1 cellular context compared by ENCODE assay signal in genomic region chr1:1906185-1907097, GRCh38.
TF ChIP-seq lines count a peak whose summit lies in the region.

No MANE protein-coding gene starts in this region.

TF ChIP-seq in HepG2, 621 proteins besides CTCF, POLR2A, EP300 and RAD21 (continued from another document and continues in another):
- peak; percentile 80; the same call in 1 of the 2 replicates for TF ChIP-seq PRDM10 (CRISPR knock-in tag; IDR thresholded peaks at IDR 0.05; ENCODE audit: low read depth)
- no peak for TF ChIP-seq ZNF564 (CRISPR knock-in tag; IDR thresholded peaks at IDR 0.05)
- no peak for TF ChIP-seq ZNF30 (CRISPR knock-in tag; IDR thresholded peaks at IDR 0.05)
- TF ChIP-seq ZFX (CRISPR knock-in tag; IDR thresholded peaks at IDR 0.05; ENCODE audit: low read depth): peak; percentile 53; the same call in 1 of the 2 replicates
- no peak for TF ChIP-seq NCOA1 (CRISPR knock-in tag; IDR thresholded peaks at IDR 0.05)
- no peak for TF ChIP-seq IKZF1 (IDR thresholded peaks at IDR 0.05)
- no peak for TF ChIP-seq SMARCE1 (IDR thresholded peaks at IDR 0.05; ENCODE audit: borderline replicate concordance)
- 0 out of 2 replicates have a peak, but pooled peaks have one; percentile 30 for TF ChIP-seq HIC2 (CRISPR knock-in tag; IDR thresholded peaks at IDR 0.05; ENCODE audit: low read depth)
- TF ChIP-seq ZNF557 (CRISPR knock-in tag; IDR thresholded peaks at IDR 0.05): no peak
- no peak for TF ChIP-seq ATF4 (CRISPR knock-in tag; IDR thresholded peaks at IDR 0.05)
- TF ChIP-seq HNF1B (CRISPR knock-in tag; IDR thresholded peaks at IDR 0.05): peak; percentile 67; the same call in 1 of the 2 replicates
- no peak for TF ChIP-seq ZNF496 (CRISPR knock-in tag; IDR thresholded peaks at IDR 0.05; ENCODE audit: insufficient replicate concordance)
- TF ChIP-seq TGIF2 (CRISPR knock-in tag; IDR thresholded peaks at IDR 0.05): 0 out of 2 replicates have a peak, but pooled peaks have one; percentile 52
- TF ChIP-seq ZNF558 (CRISPR knock-in tag; IDR thresholded peaks at IDR 0.05; ENCODE audit: borderline replicate concordance): no peak
- TF ChIP-seq TEAD3 (CRISPR knock-in tag; optimal IDR thresholded peaks at IDR 0.05; ENCODE audit: borderline replicate concordance): peak; percentile 61
- TF ChIP-seq FIP1L1 (IDR thresholded peaks at IDR 0.05; ENCODE audit: borderline replicate concordance, insufficient read depth, low read depth, low read length): no peak
- no peak for TF ChIP-seq ZNF44 (CRISPR knock-in tag; IDR thresholded peaks at IDR 0.05)
- TF ChIP-seq GATAD2A (CRISPR knock-in tag; IDR thresholded peaks at IDR 0.05): peak; percentile 80
- no peak for TF ChIP-seq DPF2 (CRISPR knock-in tag; IDR thresholded peaks at IDR 0.05; ENCODE audit: borderline replicate concordance, low read depth)
- no peak for TF ChIP-seq ONECUT2 (CRISPR knock-in tag; IDR thresholded peaks at IDR 0.05)
- no peak for TF ChIP-seq GTF3A (CRISPR knock-in tag; conservative IDR thresholded peaks at IDR 0.05)
- no peak for TF ChIP-seq ISX (CRISPR knock-in tag; conservative IDR thresholded peaks at IDR 0.05)
- no peak for TF ChIP-seq ZNF678 (CRISPR knock-in tag; IDR thresholded peaks at IDR 0.05)
- TF ChIP-seq ZNF224 (CRISPR knock-in tag; IDR thresholded peaks at IDR 0.05): no peak
- TF ChIP-seq GPBP1L1 (CRISPR knock-in tag; IDR thresholded peaks at IDR 0.05): no peak
- no peak for TF ChIP-seq MXD3 (CRISPR knock-in tag; IDR thresholded peaks at IDR 0.05)
- peak; percentile 62; the same call in 1 of the 2 replicates for TF ChIP-seq ZNF12 (CRISPR knock-in tag; IDR thresholded peaks at IDR 0.05)
- TF ChIP-seq ERF (CRISPR knock-in tag; IDR thresholded peaks at IDR 0.05): peak; percentile 71; the same call in 1 of the 2 replicates
- TF ChIP-seq ATF5 (CRISPR knock-in tag; IDR thresholded peaks at IDR 0.05; ENCODE audit: low read depth): no peak
- peak; percentile 81; the same call in 1 of the 2 replicates for TF ChIP-seq ZKSCAN8 (CRISPR knock-in tag; IDR thresholded peaks at IDR 0.05; ENCODE audit: borderline replicate concordance)
- 0 out of 2 replicates have a peak, but pooled peaks have one; percentile 43 for TF ChIP-seq KMT2B (CRISPR knock-in tag; IDR thresholded peaks at IDR 0.05)
- no peak for TF ChIP-seq TEAD2 (CRISPR knock-in tag; IDR thresholded peaks at IDR 0.05)
- TF ChIP-seq ZNF331 (CRISPR knock-in tag; IDR thresholded peaks at IDR 0.05): peak; percentile 42; the same call in 1 of the 2 replicates
- TF ChIP-seq SAFB2 (CRISPR knock-in tag; IDR thresholded peaks at IDR 0.05; ENCODE audit: borderline replicate concordance, low read depth): no peak
- TF ChIP-seq DMTF1 (CRISPR knock-in tag; IDR thresholded peaks at IDR 0.05): no peak
- peak; percentile 66 for TF ChIP-seq ZNF768 (CRISPR knock-in tag; IDR thresholded peaks at IDR 0.05)
- TF ChIP-seq RCOR2 (CRISPR knock-in tag; IDR thresholded peaks at IDR 0.05): no peak
- TF ChIP-seq CREBL2 (CRISPR knock-in tag; IDR thresholded peaks at IDR 0.05; ENCODE audit: borderline replicate concordance): no peak
- 0 out of 2 replicates have a peak, but pooled peaks have one; percentile 67 for TF ChIP-seq ZNF335 (CRISPR knock-in tag; IDR thresholded peaks at IDR 0.05)
- no peak for TF ChIP-seq BATF2 (CRISPR knock-in tag; IDR thresholded peaks at IDR 0.05)
- TF ChIP-seq BHLHE40 (IDR thresholded peaks at IDR 0.05; ENCODE audit: low read length): peak; percentile 47; the same call in 1 of the 2 replicates
- no peak for TF ChIP-seq ZNF850 (CRISPR knock-in tag; conservative IDR thresholded peaks at IDR 0.05)
- no peak for TF ChIP-seq TOE1 (CRISPR knock-in tag; IDR thresholded peaks at IDR 0.05)
- no peak for TF ChIP-seq NFYB (CRISPR knock-in tag; IDR thresholded peaks at IDR 0.05)
- no peak for TF ChIP-seq ZFP36L2 (CRISPR knock-in tag; IDR thresholded peaks at IDR 0.05)
- peak; percentile 68; the same call in 1 of the 2 replicates for TF ChIP-seq ZNF350 (CRISPR knock-in tag; IDR thresholded peaks at IDR 0.05; ENCODE audit: borderline replicate concordance, low read depth)
- no peak for TF ChIP-seq ZNF543 (CRISPR knock-in tag; IDR thresholded peaks at IDR 0.05)
- TF ChIP-seq ZMAT3 (CRISPR knock-in tag; conservative IDR thresholded peaks at IDR 0.05): no peak
- TF ChIP-seq ZNF597 (CRISPR knock-in tag; IDR thresholded peaks at IDR 0.05): no peak
- TF ChIP-seq ATF3 (CRISPR knock-in tag; IDR thresholded peaks at IDR 0.05): no peak
- no peak for TF ChIP-seq SOX13 (IDR thresholded peaks at IDR 0.05)
- peak in 1 of 2 experiments; percentile 48; a peak in 1 of 4 replicates for TF ChIP-seq SOX13 (CRISPR knock-in tag; conservative IDR thresholded peaks at IDR 0.05 in 1 of 2, IDR thresholded peaks at IDR 0.05 in 1 of 2)
- no peak for TF ChIP-seq HNRNPH1 (optimal IDR thresholded peaks at IDR 0.05; ENCODE audit: low read depth, low read length)
- peak; percentile 83; the same call in 1 of the 2 replicates for TF ChIP-seq AHR (CRISPR knock-in tag; IDR thresholded peaks at IDR 0.05)
- TF ChIP-seq MTA3 (CRISPR knock-in tag; IDR thresholded peaks at IDR 0.05): no peak
- no peak for TF ChIP-seq ATAD3A (CRISPR knock-in tag; IDR thresholded peaks at IDR 0.05)
- no peak for TF ChIP-seq ATF1 (CRISPR knock-in tag; IDR thresholded peaks at IDR 0.05)
- peak; percentile 34; the same call in 1 of the 2 replicates for TF ChIP-seq ETV5 (CRISPR knock-in tag; IDR thresholded peaks at IDR 0.05; ENCODE audit: borderline replicate concordance)
- no peak for TF ChIP-seq EED (CRISPR knock-in tag; IDR thresholded peaks at IDR 0.05)
- peak; percentile 89 for TF ChIP-seq ESRRA (CRISPR knock-in tag; IDR thresholded peaks at IDR 0.05; ENCODE audit: low read depth)
- TF ChIP-seq NR2F1 (CRISPR knock-in tag; IDR thresholded peaks at IDR 0.05): 0 out of 4 replicates have a peak, but pooled peaks of 1 of the 2 experiments have one; percentile 35
